In the genomic region with DNA sequence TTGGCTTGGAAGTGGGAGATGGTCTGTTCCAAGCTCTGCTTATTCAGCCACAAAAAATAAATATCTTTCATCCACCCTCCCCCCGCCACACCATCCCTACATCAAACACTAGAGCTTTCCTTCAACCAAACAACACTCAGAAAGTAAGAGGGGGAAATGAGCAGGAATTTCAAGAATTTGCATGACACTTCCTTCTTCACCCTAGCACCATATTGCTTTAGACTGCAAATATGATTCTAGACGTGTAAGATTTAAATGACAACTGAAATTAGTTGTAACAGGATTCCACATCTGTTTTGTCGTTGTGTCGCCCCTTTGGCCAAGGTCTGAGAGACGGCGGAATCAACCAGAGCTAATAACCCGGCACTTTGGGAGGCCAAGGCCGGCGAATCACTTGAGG, we compare ENCODE assay signal across 15 cellular contexts.
DNase-seq lines count a peak whose midpoint lies in the region; TF ChIP-seq lines count a peak whose summit lies in the region.
"Had no signal": no experiment of that assay in that cellular context is flagged by ENCODE, and none has a peak within 500 bp of the region (broad histone marks: within the 10 kb centered on the region; RNA-seq: fewer than 3 reads in every experiment).

No MANE protein-coding gene starts in this region.

- H3K4me3 Mint-ChIP-seq in activated CD4-positive, alpha-beta memory T cell treated with anti-CD3 and anti-CD28 coated beads, Interleukin-2, amount 10 ng/mL, durations not matched to agents 7 days and 5 days = no peak overlapping the region

- intact Hi-C loops in dorsolateral prefrontal cortex (cut with DNase I) = no loop called here

- H3K9me3 Mint-ChIP-seq in activated CD4-positive, alpha-beta memory T cell treated with anti-CD3 and anti-CD28 coated beads, Interleukin-2, amount 10 ng/mL, durations not matched to agents 7 days and 5 days = no peaks in the 10 kb centered on the region

- DNase-seq in HT1080 (ENCODE audit: low read depth) (peak; percentile 60), dermis blood vessel endothelial cell (peak; percentile 85), iris pigment epithelial cell (ENCODE audit: low read depth) (peak; percentile 28), pulmonary artery endothelial cell (ENCODE audit: low read depth, low spot score) (peak; percentile 65), iPS-NIHi11 (ENCODE audit: low spot score) (no peak), globus pallidus (ENCODE audit: low spot score) (no peak), dorsolateral prefrontal cortex (no peak)
- no peak for DNase-seq in activated CD4-positive, alpha-beta memory T cell treated with anti-CD3 and anti-CD28 coated beads, Interleukin-2, amount 10 ng/mL, durations not matched to agents 7 days and 5 days
- DNase-seq: HCEC 1CT, KBM-7, NCI-H1048, NCI-H146, NCI-H345, NCI-H69, PC-3 had no signal

- no peak overlapping the region for H3K27ac ChIP-seq in dorsolateral prefrontal cortex

- CTCF ChIA-PET in activated CD4-positive, alpha-beta memory T cell treated with anti-CD3 and anti-CD28 coated beads, Interleukin-2, amount 10 ng/mL, durations not matched to agents 7 days and 5 days (lab: Charles Lee) = no interaction called here

- no peak overlapping the region for H3K4me3 ChIP-seq in dorsolateral prefrontal cortex

- no peaks in the 10 kb centered on the region for H3K27me3 ChIP-seq in dorsolateral prefrontal cortex

- no peak overlapping the region for H3K27ac Mint-ChIP-seq in activated CD4-positive, alpha-beta memory T cell treated with anti-CD3 and anti-CD28 coated beads, Interleukin-2, amount 10 ng/mL, durations not matched to agents 7 days and 5 days

- H3K27me3 Mint-ChIP-seq in activated CD4-positive, alpha-beta memory T cell treated with anti-CD3 and anti-CD28 coated beads, Interleukin-2, amount 10 ng/mL, durations not matched to agents 7 days and 5 days = peaks cover 4% of the 10 kb centered on the region

- no peak for TF ChIP-seq CTCF in dorsolateral prefrontal cortex (IDR thresholded peaks at IDR 0.05 in 54 of 56, conservative IDR thresholded peaks at IDR 0.05 in 2 of 56; ENCODE audit: low read depth in 1 of 56, partially characterized antibody in 56 of 56)

- no peaks in the 10 kb centered on the region for H3K4me1 Mint-ChIP-seq in activated CD4-positive, alpha-beta memory T cell treated with anti-CD3 and anti-CD28 coated beads, Interleukin-2, amount 10 ng/mL, durations not matched to agents 7 days and 5 days

- H3K36me3 Mint-ChIP-seq in activated CD4-positive, alpha-beta memory T cell treated with anti-CD3 and anti-CD28 coated beads, Interleukin-2, amount 10 ng/mL, durations not matched to agents 7 days and 5 days (ENCODE audit: low read depth) = no peaks in the 10 kb centered on the region

- POLR2A ChIA-PET in activated CD4-positive, alpha-beta memory T cell treated with anti-CD3 and anti-CD28 coated beads, Interleukin-2, amount 10 ng/mL, durations not matched to agents 7 days and 5 days (lab: Charles Lee) = no interaction called here

Comparison
In these comparisons a context has a peak if more than half of its experiments do, and no peak if none do; other contexts are left out.
1. DNase-seq: peak in HT1080 (single experiment), dermis blood vessel endothelial cell (single experiment), iris pigment epithelial cell (single experiment) and pulmonary artery endothelial cell (single experiment); none in iPS-NIHi11 (single experiment), globus pallidus (single experiment), activated CD4-positive, alpha-beta memory T cell treated with anti-CD3 and anti-CD28 coated beads, Interleukin-2, amount 10 ng/mL, durations not matched to agents 7 days and 5 days (single experiment) and dorsolateral prefrontal cortex (0 of 10).